Comparison of ENCODE assay signal across 14 cellular contexts in genomic region chr7:66047426-66047825, GRCh38. TPM values are rescaled to one million over a fixed set of nuclear protein-coding genes. Genes with fewer than 3 reads are reported as not detected.
DNase-seq lines count a peak whose midpoint lies in the region; ATAC-seq and TF ChIP-seq lines count a peak whose summit lies in the region.
"Had no signal": no experiment of that assay in that cellular context is flagged by ENCODE, and none has a peak within 500 bp of the region (broad histone marks: within the 10 kb centered on the region; RNA-seq: fewer than 3 reads in every experiment).

No MANE protein-coding gene starts in this region.

- H3K9me3 ChIP-seq in thyroid gland = no peaks in the 10 kb centered on the region
- H3K9me3 ChIP-seq: left ventricle myocardium inferior had no signal

- 78 to 87% methylated on average over 8 of the region's 8 CpGs for WGBS in thyroid gland, 2 donors

- H3K27me3 ChIP-seq in brain microvascular endothelial cell (replicated peaks) = no peaks in the 10 kb centered on the region
- no peaks in the 10 kb centered on the region for H3K27me3 ChIP-seq in thyroid gland

- H3K4me3 ChIP-seq in AG10803 (ENCODE audit: low read length) (no peak overlapping the region), brain microvascular endothelial cell (ENCODE audit: low read depth, low read length) (no peak overlapping the region), thyroid gland (replicated peaks in 1 of 3) (no peak overlapping the region)
- H3K4me3 ChIP-seq: GM12878, left ventricle myocardium inferior had no signal

- peaks cover 2 to 13% of the 10 kb centered on the region in 2 donors for H3K4me1 ChIP-seq in thyroid gland

- no peak for TF ChIP-seq POLR2A in thyroid gland (IDR thresholded peaks at IDR 0.05)

- H3K27ac ChIP-seq in brain microvascular endothelial cell (peak overlapping the region; percentile 41), thyroid gland (no peak overlapping the region)
- H3K27ac ChIP-seq: left ventricle myocardium inferior had no signal

- intact Hi-C loops in thyroid gland (cut with DNase I) = no loop called here

- in situ Hi-C loops in brain microvascular endothelial cell (cut with HindIII; ENCODE audit: low pct_ligation_motif_present, low sequenced_read_pairs) = no loop called here

- ATAC-seq in HG02623 (IDR thresholded peaks at IDR 0.05; ENCODE audit: unreplicated experiment) = no peak
- ATAC-seq: GM12878 had no signal

- DNase-seq in AG10803 (ENCODE audit: low read depth) (peak; percentile 96), LoVo (ENCODE audit: low spot score) (peak; percentile 46), brain microvascular endothelial cell (peak; percentile 98), iris pigment epithelial cell (ENCODE audit: low read depth) (peak; percentile 96), thyroid gland (no peak), occipital lobe (lab: John Stamatoyannopoulos, UW) (no peak)
- DNase-seq in activated CD4-positive, alpha-beta T cell treated with anti-CD3 and anti-CD28 coated beads, Interleukin-2, amount 50 U/mL, for 1 hour = no peak
- DNase-seq: activated naive CD8-positive, alpha-beta T cell treated with anti-CD3 and anti-CD28 coated beads for 36 hours; CD4-positive, CD25-positive, alpha-beta regulatory T cell; left ventricle myocardium inferior; NCI-H82; stimulated activated CD4-positive, alpha-beta T cell treated with anti-CD3 and anti-CD28 coated beads, Interleukin-4, amount 100 ng/mL, for 4 hours had no signal

- TF ChIP-seq CTCF in AG10803 (conservative IDR thresholded peaks at IDR 0.05; ENCODE audit: low read length) = no peak
- TF ChIP-seq CTCF in brain microvascular endothelial cell (IDR thresholded peaks at IDR 0.05; ENCODE audit: low read depth, low read length, missing control alignments) = no peak
- no peak for TF ChIP-seq CTCF in thyroid gland (IDR thresholded peaks at IDR 0.05)

- H3K36me3 ChIP-seq in brain microvascular endothelial cell (replicated peaks) (no peaks in the 10 kb centered on the region), thyroid gland (no peaks in the 10 kb centered on the region)
- H3K36me3 ChIP-seq: left ventricle myocardium inferior had no signal

RNA-seq across cellular contexts. Expression of gene ASL, which starts 28.2 kb away (rescaled TPM):
- total RNA-seq in thyroid gland = 10 to 100 TPM; 25.1 to 89.5 (median 50.2) TPM
- 4.5 TPM for total RNA-seq in occipital lobe

Comparison
In these comparisons a context has a peak if more than half of its experiments do, and no peak if none do; other contexts are left out.
1. DNase-seq: peak in AG10803 (single experiment), LoVo (single experiment), brain microvascular endothelial cell (single experiment) and iris pigment epithelial cell (single experiment); none in activated CD4-positive, alpha-beta T cell treated with anti-CD3 and anti-CD28 coated beads, Interleukin-2, amount 50 U/mL, for 1 hour (single experiment), thyroid gland (0 of 2) and occipital lobe (single experiment).